1 cellular context compared by ENCODE assay signal in the genomic region with DNA sequence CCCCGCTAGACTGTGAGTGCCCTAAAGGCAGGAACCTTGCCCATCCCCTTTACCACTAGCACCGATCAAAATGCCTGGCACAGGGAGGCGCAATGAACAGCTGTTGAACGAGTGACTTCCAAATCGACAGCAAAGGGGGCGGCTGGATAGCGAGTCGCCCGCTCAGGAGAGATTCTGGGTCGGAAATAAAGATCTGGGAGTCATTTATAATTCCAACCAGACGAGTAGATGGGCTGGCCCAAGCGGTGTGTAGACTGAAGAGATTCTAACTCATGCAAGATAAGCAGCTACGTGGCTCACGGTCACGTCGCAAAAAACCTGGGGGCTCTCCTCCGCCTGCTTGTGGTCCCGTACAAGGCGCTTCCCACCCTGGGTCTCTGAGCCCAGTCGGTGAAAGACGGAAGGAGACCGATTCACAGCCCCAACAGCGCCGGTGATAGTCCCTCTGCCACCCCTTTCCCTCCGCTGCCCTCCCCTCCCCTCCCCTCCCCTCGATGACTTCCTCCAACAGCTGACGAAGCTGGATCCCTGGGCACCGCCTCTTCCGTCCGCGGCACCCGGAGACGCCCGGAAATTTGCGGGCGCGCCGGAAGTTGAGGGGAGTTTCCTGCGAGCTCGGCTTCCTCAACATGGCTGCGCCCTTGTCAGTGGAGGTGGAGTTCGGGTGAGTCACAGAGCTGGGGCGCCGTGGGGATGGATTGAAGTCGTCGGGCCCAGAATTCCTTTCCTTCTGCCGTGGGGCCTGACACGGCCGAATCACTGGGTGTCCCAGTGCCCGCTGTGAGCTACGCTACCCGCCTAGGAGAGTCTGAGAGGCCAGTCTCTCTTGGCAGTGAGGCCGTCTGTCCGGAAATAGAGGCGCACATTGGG.
TF ChIP-seq lines count a peak whose summit lies in the region.

A gene (plus strand): TSS at position 623 of the 870 bp plus-strand sequence. CDS start 7 bp downstream, at position 630.

TF ChIP-seq in K562, 482 proteins besides CTCF, POLR2A, EP300 and RAD21 (continued from another document and continues in another):
- TF ChIP-seq, protein P1, sequence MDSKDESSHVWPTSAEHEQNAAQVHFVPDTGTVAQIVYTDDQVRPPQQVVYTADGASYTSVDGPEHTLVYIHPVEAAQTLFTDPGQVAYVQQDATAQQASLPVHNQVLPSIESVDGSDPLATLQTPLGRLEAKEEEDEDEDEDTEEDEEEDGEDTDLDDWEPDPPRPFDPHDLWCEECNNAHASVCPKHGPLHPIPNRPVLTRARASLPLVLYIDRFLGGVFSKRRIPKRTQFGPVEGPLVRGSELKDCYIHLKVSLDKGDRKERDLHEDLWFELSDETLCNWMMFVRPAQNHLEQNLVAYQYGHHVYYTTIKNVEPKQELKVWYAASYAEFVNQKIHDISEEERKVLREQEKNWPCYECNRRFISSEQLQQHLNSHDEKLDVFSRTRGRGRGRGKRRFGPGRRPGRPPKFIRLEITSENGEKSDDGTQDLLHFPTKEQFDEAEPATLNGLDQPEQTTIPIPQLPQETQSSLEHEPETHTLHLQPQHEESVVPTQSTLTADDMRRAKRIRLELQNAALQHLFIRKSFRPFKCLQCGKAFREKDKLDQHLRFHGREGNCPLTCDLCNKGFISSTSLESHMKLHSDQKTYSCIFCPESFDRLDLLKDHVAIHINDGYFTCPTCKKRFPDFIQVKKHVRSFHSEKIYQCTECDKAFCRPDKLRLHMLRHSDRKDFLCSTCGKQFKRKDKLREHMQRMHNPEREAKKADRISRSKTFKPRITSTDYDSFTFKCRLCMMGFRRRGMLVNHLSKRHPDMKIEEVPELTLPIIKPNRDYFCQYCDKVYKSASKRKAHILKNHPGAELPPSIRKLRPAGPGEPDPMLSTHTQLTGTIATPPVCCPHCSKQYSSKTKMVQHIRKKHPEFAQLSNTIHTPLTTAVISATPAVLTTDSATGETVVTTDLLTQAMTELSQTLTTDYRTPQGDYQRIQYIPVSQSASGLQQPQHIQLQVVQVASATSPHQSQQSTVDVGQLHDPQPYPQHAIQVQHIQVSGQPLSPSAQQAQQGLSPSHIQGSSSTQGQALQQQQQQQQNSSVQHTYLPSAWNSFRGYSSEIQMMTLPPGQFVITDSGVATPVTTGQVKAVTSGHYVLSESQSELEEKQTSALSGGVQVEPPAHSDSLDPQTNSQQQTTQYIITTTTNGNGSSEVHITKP (IDR thresholded peaks at IDR 0.05; ENCODE audit: partially characterized antibody) = peak; percentile 68
- TF ChIP-seq ZNF696 (CRISPR knock-in tag; conservative IDR thresholded peaks at IDR 0.05) (no peak), ILK (tag; IDR thresholded peaks at IDR 0.05; ENCODE audit: borderline replicate concordance, low read depth) (no peak), JUND (IDR thresholded peaks at IDR 0.05; ENCODE audit: borderline replicate concordance, low read depth, low read length) (peak; percentile 54; the same call in 1 of the 2 replicates), JUND (tag; IDR thresholded peaks at IDR 0.05; ENCODE audit: borderline replicate concordance, low read depth, low read length) (peak; percentile 49; the same call in 1 of the 3 replicates), RAD51 (IDR thresholded peaks at IDR 0.05; ENCODE audit: borderline replicate concordance, low read depth) (no peak), CBX5 (IDR thresholded peaks at IDR 0.05; ENCODE audit: borderline replicate concordance, low read depth) (no peak), ZNF785 (CRISPR knock-in tag; IDR thresholded peaks at IDR 0.05) (no peak), NFE2 (IDR thresholded peaks at IDR 0.05; ENCODE audit: low read depth) (no peak), RBM39 (optimal IDR thresholded peaks at IDR 0.05; ENCODE audit: low read depth, low read length) (no peak), NR2C1 (IDR thresholded peaks at IDR 0.05) (no peak), NR2C1 (tag; IDR thresholded peaks at IDR 0.05) (0 out of 2 replicates have a peak, but pooled peaks have one; percentile 33), ZFP36 (IDR thresholded peaks at IDR 0.05; ENCODE audit: low read depth, low read length, partially characterized antibody) (no peak), NCOR1 (IDR thresholded peaks at IDR 0.05) (no peak), TBP (optimal IDR thresholded peaks at IDR 0.05; ENCODE audit: low read depth, low read length) (peak; percentile 31), ZNF347 (CRISPR knock-in tag; IDR thresholded peaks at IDR 0.05; ENCODE audit: low read depth) (no peak), GTF2E2 (tag; IDR thresholded peaks at IDR 0.05) (peak; percentile 64; the same call in 1 of the 2 replicates), PHTF2 (CRISPR knock-in tag; IDR thresholded peaks at IDR 0.05) (no peak), RBM15 (IDR thresholded peaks at IDR 0.05; ENCODE audit: insufficient read depth, low read length) (no peak), MBD2 (IDR thresholded peaks at IDR 0.05; ENCODE audit: borderline replicate concordance, low read depth) (peak; percentile 58; the same call in 1 of the 2 replicates), NFIC (IDR thresholded peaks at IDR 0.05) (no peak), MYBL2 (IDR thresholded peaks at IDR 0.05; ENCODE audit: low read depth) (no peak), MYBL2 (CRISPR knock-in tag; IDR thresholded peaks at IDR 0.05; ENCODE audit: borderline replicate concordance) (no peak), NBN (IDR thresholded peaks at IDR 0.05; ENCODE audit: low read depth) (0 out of 2 replicates have a peak, but pooled peaks have one; percentile 28), POLR2B (IDR thresholded peaks at IDR 0.05; ENCODE audit: low read depth, partially characterized antibody) (peak; percentile 79), SMARCA4 (IDR thresholded peaks at IDR 0.05) (no peak), HMG20B (CRISPR knock-in tag; IDR thresholded peaks at IDR 0.05) (no peak), HMGN3 (IDR thresholded peaks at IDR 0.05; ENCODE audit: borderline replicate concordance, extremely low read depth, insufficient read length, low read depth, low read length) (peak; percentile 53), ASH1L (IDR thresholded peaks at IDR 0.05; ENCODE audit: borderline replicate concordance, low read depth, partially characterized antibody) (no peak), ZNF707 (CRISPR knock-in tag; conservative IDR thresholded peaks at IDR 0.05) (no peak), ETV6 (IDR thresholded peaks at IDR 0.05; ENCODE audit: borderline replicate concordance in 1 of 2, low read depth in 2 of 2, low read length in 1 of 2) (peak in 1 of 2 experiments; percentile 56; a peak in 2 of 4 replicates), ETV6 (CRISPR knock-in tag; IDR thresholded peaks at IDR 0.05; ENCODE audit: borderline replicate concordance) (no peak), SMAD2 (IDR thresholded peaks at IDR 0.05; ENCODE audit: low read depth, low read length) (no peak), FOS (IDR thresholded peaks at IDR 0.05; ENCODE audit: extremely low read depth, insufficient read length) (no peak), GATAD2A (IDR thresholded peaks at IDR 0.05) (0 out of 2 replicates have a peak, but pooled peaks have one; percentile 36), FUS (optimal IDR thresholded peaks at IDR 0.05; ENCODE audit: low read depth, low read length) (no peak), RBM22 (IDR thresholded peaks at IDR 0.05; ENCODE audit: low read depth, low read length, poor library complexity, severe bottlenecking) (no peak)
- TF ChIP-seq, protein P2, sequence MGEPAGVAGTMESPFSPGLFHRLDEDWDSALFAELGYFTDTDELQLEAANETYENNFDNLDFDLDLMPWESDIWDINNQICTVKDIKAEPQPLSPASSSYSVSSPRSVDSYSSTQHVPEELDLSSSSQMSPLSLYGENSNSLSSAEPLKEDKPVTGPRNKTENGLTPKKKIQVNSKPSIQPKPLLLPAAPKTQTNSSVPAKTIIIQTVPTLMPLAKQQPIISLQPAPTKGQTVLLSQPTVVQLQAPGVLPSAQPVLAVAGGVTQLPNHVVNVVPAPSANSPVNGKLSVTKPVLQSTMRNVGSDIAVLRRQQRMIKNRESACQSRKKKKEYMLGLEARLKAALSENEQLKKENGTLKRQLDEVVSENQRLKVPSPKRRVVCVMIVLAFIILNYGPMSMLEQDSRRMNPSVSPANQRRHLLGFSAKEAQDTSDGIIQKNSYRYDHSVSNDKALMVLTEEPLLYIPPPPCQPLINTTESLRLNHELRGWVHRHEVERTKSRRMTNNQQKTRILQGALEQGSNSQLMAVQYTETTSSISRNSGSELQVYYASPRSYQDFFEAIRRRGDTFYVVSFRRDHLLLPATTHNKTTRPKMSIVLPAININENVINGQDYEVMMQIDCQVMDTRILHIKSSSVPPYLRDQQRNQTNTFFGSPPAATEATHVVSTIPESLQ (CRISPR knock-in tag; IDR thresholded peaks at IDR 0.05) = no peak
- TF ChIP-seq, protein P3, sequence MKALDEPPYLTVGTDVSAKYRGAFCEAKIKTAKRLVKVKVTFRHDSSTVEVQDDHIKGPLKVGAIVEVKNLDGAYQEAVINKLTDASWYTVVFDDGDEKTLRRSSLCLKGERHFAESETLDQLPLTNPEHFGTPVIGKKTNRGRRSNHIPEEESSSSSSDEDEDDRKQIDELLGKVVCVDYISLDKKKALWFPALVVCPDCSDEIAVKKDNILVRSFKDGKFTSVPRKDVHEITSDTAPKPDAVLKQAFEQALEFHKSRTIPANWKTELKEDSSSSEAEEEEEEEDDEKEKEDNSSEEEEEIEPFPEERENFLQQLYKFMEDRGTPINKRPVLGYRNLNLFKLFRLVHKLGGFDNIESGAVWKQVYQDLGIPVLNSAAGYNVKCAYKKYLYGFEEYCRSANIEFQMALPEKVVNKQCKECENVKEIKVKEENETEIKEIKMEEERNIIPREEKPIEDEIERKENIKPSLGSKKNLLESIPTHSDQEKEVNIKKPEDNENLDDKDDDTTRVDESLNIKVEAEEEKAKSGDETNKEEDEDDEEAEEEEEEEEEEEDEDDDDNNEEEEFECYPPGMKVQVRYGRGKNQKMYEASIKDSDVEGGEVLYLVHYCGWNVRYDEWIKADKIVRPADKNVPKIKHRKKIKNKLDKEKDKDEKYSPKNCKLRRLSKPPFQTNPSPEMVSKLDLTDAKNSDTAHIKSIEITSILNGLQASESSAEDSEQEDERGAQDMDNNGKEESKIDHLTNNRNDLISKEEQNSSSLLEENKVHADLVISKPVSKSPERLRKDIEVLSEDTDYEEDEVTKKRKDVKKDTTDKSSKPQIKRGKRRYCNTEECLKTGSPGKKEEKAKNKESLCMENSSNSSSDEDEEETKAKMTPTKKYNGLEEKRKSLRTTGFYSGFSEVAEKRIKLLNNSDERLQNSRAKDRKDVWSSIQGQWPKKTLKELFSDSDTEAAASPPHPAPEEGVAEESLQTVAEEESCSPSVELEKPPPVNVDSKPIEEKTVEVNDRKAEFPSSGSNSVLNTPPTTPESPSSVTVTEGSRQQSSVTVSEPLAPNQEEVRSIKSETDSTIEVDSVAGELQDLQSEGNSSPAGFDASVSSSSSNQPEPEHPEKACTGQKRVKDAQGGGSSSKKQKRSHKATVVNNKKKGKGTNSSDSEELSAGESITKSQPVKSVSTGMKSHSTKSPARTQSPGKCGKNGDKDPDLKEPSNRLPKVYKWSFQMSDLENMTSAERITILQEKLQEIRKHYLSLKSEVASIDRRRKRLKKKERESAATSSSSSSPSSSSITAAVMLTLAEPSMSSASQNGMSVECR (CRISPR knock-in tag; IDR thresholded peaks at IDR 0.05) = peak; percentile 86; the same call in 1 of the 2 replicates
- TF ChIP-seq, protein P4, sequence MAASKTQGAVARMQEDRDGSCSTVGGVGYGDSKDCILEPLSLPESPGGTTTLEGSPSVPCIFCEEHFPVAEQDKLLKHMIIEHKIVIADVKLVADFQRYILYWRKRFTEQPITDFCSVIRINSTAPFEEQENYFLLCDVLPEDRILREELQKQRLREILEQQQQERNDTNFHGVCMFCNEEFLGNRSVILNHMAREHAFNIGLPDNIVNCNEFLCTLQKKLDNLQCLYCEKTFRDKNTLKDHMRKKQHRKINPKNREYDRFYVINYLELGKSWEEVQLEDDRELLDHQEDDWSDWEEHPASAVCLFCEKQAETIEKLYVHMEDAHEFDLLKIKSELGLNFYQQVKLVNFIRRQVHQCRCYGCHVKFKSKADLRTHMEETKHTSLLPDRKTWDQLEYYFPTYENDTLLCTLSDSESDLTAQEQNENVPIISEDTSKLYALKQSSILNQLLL (CRISPR knock-in tag; IDR thresholded peaks at IDR 0.05; ENCODE audit: borderline replicate concordance) = no peak
- TF ChIP-seq, protein P5, sequence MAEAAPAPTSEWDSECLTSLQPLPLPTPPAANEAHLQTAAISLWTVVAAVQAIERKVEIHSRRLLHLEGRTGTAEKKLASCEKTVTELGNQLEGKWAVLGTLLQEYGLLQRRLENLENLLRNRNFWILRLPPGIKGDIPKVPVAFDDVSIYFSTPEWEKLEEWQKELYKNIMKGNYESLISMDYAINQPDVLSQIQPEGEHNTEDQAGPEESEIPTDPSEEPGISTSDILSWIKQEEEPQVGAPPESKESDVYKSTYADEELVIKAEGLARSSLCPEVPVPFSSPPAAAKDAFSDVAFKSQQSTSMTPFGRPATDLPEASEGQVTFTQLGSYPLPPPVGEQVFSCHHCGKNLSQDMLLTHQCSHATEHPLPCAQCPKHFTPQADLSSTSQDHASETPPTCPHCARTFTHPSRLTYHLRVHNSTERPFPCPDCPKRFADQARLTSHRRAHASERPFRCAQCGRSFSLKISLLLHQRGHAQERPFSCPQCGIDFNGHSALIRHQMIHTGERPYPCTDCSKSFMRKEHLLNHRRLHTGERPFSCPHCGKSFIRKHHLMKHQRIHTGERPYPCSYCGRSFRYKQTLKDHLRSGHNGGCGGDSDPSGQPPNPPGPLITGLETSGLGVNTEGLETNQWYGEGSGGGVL (CRISPR knock-in tag; IDR thresholded peaks at IDR 0.05) = no peak
- TF ChIP-seq, protein P6, sequence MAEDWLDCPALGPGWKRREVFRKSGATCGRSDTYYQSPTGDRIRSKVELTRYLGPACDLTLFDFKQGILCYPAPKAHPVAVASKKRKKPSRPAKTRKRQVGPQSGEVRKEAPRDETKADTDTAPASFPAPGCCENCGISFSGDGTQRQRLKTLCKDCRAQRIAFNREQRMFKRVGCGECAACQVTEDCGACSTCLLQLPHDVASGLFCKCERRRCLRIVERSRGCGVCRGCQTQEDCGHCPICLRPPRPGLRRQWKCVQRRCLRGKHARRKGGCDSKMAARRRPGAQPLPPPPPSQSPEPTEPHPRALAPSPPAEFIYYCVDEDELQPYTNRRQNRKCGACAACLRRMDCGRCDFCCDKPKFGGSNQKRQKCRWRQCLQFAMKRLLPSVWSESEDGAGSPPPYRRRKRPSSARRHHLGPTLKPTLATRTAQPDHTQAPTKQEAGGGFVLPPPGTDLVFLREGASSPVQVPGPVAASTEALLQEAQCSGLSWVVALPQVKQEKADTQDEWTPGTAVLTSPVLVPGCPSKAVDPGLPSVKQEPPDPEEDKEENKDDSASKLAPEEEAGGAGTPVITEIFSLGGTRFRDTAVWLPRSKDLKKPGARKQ (CRISPR knock-in tag; IDR thresholded peaks at IDR 0.05) = no peak
- TF ChIP-seq, protein P7, sequence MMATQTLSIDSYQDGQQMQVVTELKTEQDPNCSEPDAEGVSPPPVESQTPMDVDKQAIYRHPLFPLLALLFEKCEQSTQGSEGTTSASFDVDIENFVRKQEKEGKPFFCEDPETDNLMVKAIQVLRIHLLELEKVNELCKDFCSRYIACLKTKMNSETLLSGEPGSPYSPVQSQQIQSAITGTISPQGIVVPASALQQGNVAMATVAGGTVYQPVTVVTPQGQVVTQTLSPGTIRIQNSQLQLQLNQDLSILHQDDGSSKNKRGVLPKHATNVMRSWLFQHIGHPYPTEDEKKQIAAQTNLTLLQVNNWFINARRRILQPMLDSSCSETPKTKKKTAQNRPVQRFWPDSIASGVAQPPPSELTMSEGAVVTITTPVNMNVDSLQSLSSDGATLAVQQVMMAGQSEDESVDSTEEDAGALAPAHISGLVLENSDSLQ (IDR thresholded peaks at IDR 0.05) = peak; percentile 54
